8 cellular contexts compared by ENCODE assay signal in the genomic region with DNA sequence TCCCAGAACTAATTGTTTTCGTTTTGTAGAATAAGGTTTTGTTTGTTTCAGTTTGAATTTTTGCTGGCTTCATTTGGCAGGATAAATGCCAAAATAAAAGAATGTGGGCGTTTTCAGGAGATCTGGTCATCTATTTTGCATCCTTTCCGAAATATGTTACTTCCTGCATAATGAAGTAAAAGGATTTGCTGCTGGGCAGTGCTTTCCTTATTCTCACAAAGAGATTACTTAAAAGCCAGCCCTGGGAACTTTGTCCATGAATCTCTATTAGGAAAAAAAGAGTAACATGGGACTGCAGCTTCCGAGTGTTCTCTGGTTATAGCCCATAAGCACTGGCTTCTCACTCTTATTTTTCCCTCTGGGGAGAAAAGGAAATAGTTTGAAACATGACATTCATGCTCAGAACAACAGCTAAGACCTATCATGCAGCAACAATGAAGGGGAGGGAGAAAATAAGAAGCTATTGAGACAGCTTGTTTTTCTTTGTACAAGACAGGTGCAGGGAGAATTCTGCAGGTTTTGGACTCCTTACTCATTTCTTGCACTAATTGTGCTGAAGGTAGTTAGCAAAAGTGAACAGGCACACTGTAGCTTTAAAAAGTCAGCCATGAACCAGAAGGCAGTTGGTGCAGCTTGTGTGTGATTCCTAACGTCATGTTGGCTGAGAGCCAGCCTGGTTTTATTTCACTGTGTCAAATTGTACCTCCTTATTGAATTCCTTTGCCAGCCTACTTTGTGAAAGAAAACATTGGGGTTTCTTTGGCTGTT. TPM values are rescaled to one million over a fixed set of nuclear protein-coding genes. Genes with fewer than 3 reads are reported as not detected.
DNase-seq lines count a peak whose midpoint lies in the region; ATAC-seq and TF ChIP-seq lines count a peak whose summit lies in the region.

A gene with protein sequence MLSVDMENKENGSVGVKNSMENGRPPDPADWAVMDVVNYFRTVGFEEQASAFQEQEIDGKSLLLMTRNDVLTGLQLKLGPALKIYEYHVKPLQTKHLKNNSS (plus strand): TSS at position 718 of the 768 bp plus-strand sequence. CDS start 1,527 bp downstream, outside the sequence.

- peaks cover 0 to 20% of the 10 kb centered on the region in 2 donors for H3K27me3 Mint-ChIP-seq in T-cell
- H3K27me3 Mint-ChIP-seq in central memory CD8-positive, alpha-beta T cell, result peaks cover 60% of the 10 kb centered on the region

- DNase-seq in AG10803 (ENCODE audit: low read depth) (peak; percentile 45), NCI-H128 (lab: John Stamatoyannopoulos, UW; ENCODE audit: unreplicated experiment) (peak; percentile 61), T-cell (peak in 33 of 34 experiments; percentile 13 to 66 (median 49)), left kidney (ENCODE audit: low read depth, low spot score) (peak; percentile 92), HuH-7 (ENCODE audit: low spot score) (no peak)
- no peak for DNase-seq in central memory CD8-positive, alpha-beta T cell (ENCODE audit: low spot score in 2 of 2)
- DNase-seq in stimulated activated CD4-positive, alpha-beta T cell treated with anti-CD3 and anti-CD28 coated beads, Interleukin-2, amount 100 ng/mL, for 48 hours, result peak; percentile 19 to 32

- H3K4me1 Mint-ChIP-seq in T-cell, result peaks cover 35 to 41% (median 38%) of the 10 kb centered on the region in 3 donors
- peaks cover 22% of the 10 kb centered on the region for H3K4me1 Mint-ChIP-seq in central memory CD8-positive, alpha-beta T cell

- POLR2A ChIA-PET in T-cell (lab: Charles Lee), result interaction anchor here in 1 of 2 donors (0.7 to 1.0 kb wide), 2 partner anchors 139 to 157 kb away, joined by 3 read pairs; a partner anchor contains a TSS

- H3K4me3 ChIP-seq in AG10803 (ENCODE audit: low read length), result peak within 1 kb of the TSS; percentile 26

- H3K4me3 Mint-ChIP-seq in T-cell, result peak within 1 kb of the TSS; percentile 64 to 71 (median 70)
- peak within 1 kb of the TSS; percentile 36 for H3K4me3 Mint-ChIP-seq in central memory CD8-positive, alpha-beta T cell

- no peak for TF ChIP-seq CTCF in AG10803 (conservative IDR thresholded peaks at IDR 0.05; ENCODE audit: low read length)

- CTCF ChIA-PET in T-cell (lab: Charles Lee), result interaction anchor here (0.5 to 1.0 kb wide), 3 partner anchors 134 to 982 kb away, joined by 3 to 4 read pairs (median 3); no protein-coding TSS in a partner anchor

- H3K9me3 Mint-ChIP-seq in T-cell, result no peaks in the 10 kb centered on the region
- no peaks in the 10 kb centered on the region for H3K9me3 Mint-ChIP-seq in central memory CD8-positive, alpha-beta T cell

- ATAC-seq in GM19463 (IDR thresholded peaks at IDR 0.05; ENCODE audit: unreplicated experiment), result peak; percentile 22
- ATAC-seq in T-cell (replicated peaks in 1 of 4), result peak; percentile 28 to 60 (median 32)
- no peak for ATAC-seq in central memory CD8-positive, alpha-beta T cell (replicated peaks; ENCODE audit: extremely low read depth, poor library complexity, severe bottlenecking)

- peak within 1 kb of the TSS; percentile 76 to 85 for H3K27ac Mint-ChIP-seq in T-cell
- no peak within 1 kb of the TSS for H3K27ac Mint-ChIP-seq in central memory CD8-positive, alpha-beta T cell (ENCODE audit: low read depth)

- no peaks in the 10 kb centered on the region for H3K36me3 Mint-ChIP-seq in T-cell
- H3K36me3 Mint-ChIP-seq in central memory CD8-positive, alpha-beta T cell (ENCODE audit: insufficient read depth), result peaks cover 1% of the 10 kb centered on the region

RNA-seq across cellular contexts. Expression of the gene that starts here (rescaled TPM):
- total RNA-seq in T-cell, result under 1 TPM in 1 of 5 donors, not detected in 4; 0.30 TPM

Comparison
In these comparisons a context has a peak if more than half of its experiments do, and no peak if none do; other contexts are left out.
1. Peak in DNase-seq and ATAC-seq in T-cell; RNA of the gene not detected or under 1 TPM.
2. DNase-seq: peak in AG10803 (single experiment), NCI-H128 (single experiment), left kidney (single experiment) and stimulated activated CD4-positive, alpha-beta T cell treated with anti-CD3 and anti-CD28 coated beads, Interleukin-2, amount 100 ng/mL, for 48 hours (2 of 2); none in central memory CD8-positive, alpha-beta T cell (0 of 2) and HuH-7 (single experiment).